ENCODE assay signal across 23 cellular contexts in genomic region chr2:190977505-190977904, GRCh38. TPM values are rescaled to one million over a fixed set of nuclear protein-coding genes. Genes with fewer than 3 reads are reported as not detected.
DNase-seq lines count a peak whose midpoint lies in the region; ATAC-seq, FAIRE-seq and TF ChIP-seq lines count a peak whose summit lies in the region.
"Had no signal": no experiment of that assay in that cellular context is flagged by ENCODE, and none has a peak within 500 bp of the region (broad histone marks: within the 10 kb centered on the region; RNA-seq: fewer than 3 reads in every experiment).

No MANE protein-coding gene starts in this region.

- H3K4me1 ChIP-seq in astrocyte (ENCODE audit: insufficient read depth, low read length) = peaks cover 20% of the 10 kb centered on the region
- H3K4me1 ChIP-seq: foreskin keratinocyte had no signal

- no peak overlapping the region for H3K9ac ChIP-seq in astrocyte (ENCODE audit: low read length)
- H3K9ac ChIP-seq: BLaER1 treated with 17β-estradiol and CSF1 and Interleukin-3, amounts not matched to agents 10 nM and 100 nM had no signal

- no peaks in the 10 kb centered on the region for H3K27me3 ChIP-seq in astrocyte (ENCODE audit: insufficient read depth, low read length)
- H3K27me3 ChIP-seq: adrenal gland; BLaER1 treated with 17β-estradiol and CSF1 and Interleukin-3, amounts not matched to agents 10 nM and 100 nM; foreskin keratinocyte; hepatocyte had no signal

- peaks cover 92% of the 10 kb centered on the region for H3K36me3 Mint-ChIP-seq in activated CD4-positive, alpha-beta T cell treated with anti-CD3 and anti-CD28 coated beads, Interleukin-2, amount 10 ng/mL, durations not matched to agents 24 days and 14 days (ENCODE audit: low read depth)
- H3K36me3 Mint-ChIP-seq in HFFc6 (ENCODE audit: low read depth) (peaks cover 74% of the 10 kb centered on the region), astrocyte (ENCODE audit: low read depth, unreplicated experiment) (peaks cover 43% of the 10 kb centered on the region), nephron (ENCODE audit: low read depth) (peaks cover 94% of the 10 kb centered on the region)

- peaks cover 49% of the 10 kb centered on the region for H3K4me1 Mint-ChIP-seq in activated CD4-positive, alpha-beta T cell treated with anti-CD3 and anti-CD28 coated beads, Interleukin-2, amount 10 ng/mL, durations not matched to agents 24 days and 14 days
- peaks cover 49% of the 10 kb centered on the region for H3K4me1 Mint-ChIP-seq in HFFc6 (ENCODE audit: low read depth)
- peaks cover 52% of the 10 kb centered on the region for H3K4me1 Mint-ChIP-seq in astrocyte (ENCODE audit: low read depth, unreplicated experiment)
- H3K4me1 Mint-ChIP-seq in nephron = peaks cover 34% of the 10 kb centered on the region

- no peak overlapping the region for H3K4me2 ChIP-seq in astrocyte (ENCODE audit: low read length)
- H3K4me2 ChIP-seq: hepatocyte had no signal

- no peak for ATAC-seq in GM21786 (IDR thresholded peaks at IDR 0.05; ENCODE audit: unreplicated experiment)
- ATAC-seq: lower lobe of right lung, sciatic nerve had no signal

- no peaks in the 10 kb centered on the region for H3K9me3 Mint-ChIP-seq in activated CD4-positive, alpha-beta T cell treated with anti-CD3 and anti-CD28 coated beads, Interleukin-2, amount 10 ng/mL, durations not matched to agents 24 days and 14 days
- H3K9me3 Mint-ChIP-seq in HFFc6 (no peaks in the 10 kb centered on the region), astrocyte (ENCODE audit: unreplicated experiment) (no peaks in the 10 kb centered on the region), nephron (no peaks in the 10 kb centered on the region)

- H3K79me2 ChIP-seq in astrocyte (ENCODE audit: insufficient read depth, low read length) = no peaks in the 10 kb centered on the region
- H3K79me2 ChIP-seq: hepatocyte had no signal

- FAIRE-seq in astrocyte (lab: Jason Lieb, UNC) = no peak
- FAIRE-seq: A204.1, G401.6, islet of Langerhans, TTC549 had no signal

- H4K20me1 ChIP-seq in astrocyte (ENCODE audit: insufficient read depth, low read length) = peaks cover 19% of the 10 kb centered on the region

- DNase-seq in activated CD4-positive, alpha-beta T cell treated with anti-CD3 and anti-CD28 coated beads, Interleukin-2, amount 10 ng/mL, durations not matched to agents 24 days and 14 days = no peak
- no peak for DNase-seq in activated CD4-positive, alpha-beta T cell treated with anti-CD3 and anti-CD28 coated beads for 4 hours
- DNase-seq in HFFc6 = no peak
- DNase-seq in astrocyte (ENCODE audit: low read depth) = no peak
- no peak for DNase-seq in glomerular visceral epithelial cell (ENCODE audit: extremely low spot score)
- DNase-seq in activated gamma-delta T cell (lab: John Stamatoyannopoulos, UW) = no peak
- DNase-seq: activated CD4-positive, alpha-beta T cell treated with anti-CD3 and anti-CD28 coated beads for 1 hour; adrenal gland; foreskin keratinocyte; IMR-90; lower lobe of right lung; NCI-H524 had no signal

- H3K9me3 ChIP-seq in astrocyte (ENCODE audit: insufficient read depth, low read depth, low read length) = no peaks in the 10 kb centered on the region
- H3K9me3 ChIP-seq: adrenal gland, lower lobe of right lung, thoracic aorta had no signal

- H2AFZ ChIP-seq in astrocyte (ENCODE audit: low read depth, low read length) = no peak overlapping the region
- H2AFZ ChIP-seq: hepatocyte had no signal

- no peak overlapping the region for H3K4me3 ChIP-seq in astrocyte (ENCODE audit: insufficient read depth, low read depth, low read length)
- H3K4me3 ChIP-seq: adrenal gland; BLaER1 treated with 17β-estradiol and CSF1 and Interleukin-3, amounts not matched to agents 10 nM and 100 nM; hepatocyte; lower lobe of right lung; thoracic aorta had no signal

- peak overlapping the region; percentile 79 for H3K27ac Mint-ChIP-seq in activated CD4-positive, alpha-beta T cell treated with anti-CD3 and anti-CD28 coated beads, Interleukin-2, amount 10 ng/mL, durations not matched to agents 24 days and 14 days
- H3K27ac Mint-ChIP-seq in HFFc6 (peak overlapping the region; percentile 81), astrocyte (ENCODE audit: unreplicated experiment) (peak overlapping the region; percentile 60), nephron (peak overlapping the region; percentile 37 to 98 (median 72))

- H3K36me3 ChIP-seq in astrocyte (ENCODE audit: insufficient read depth, low read length) = peaks cover 72% of the 10 kb centered on the region

- no peak overlapping the region for H3K27ac ChIP-seq in astrocyte (ENCODE audit: low read depth, low read length)
- H3K27ac ChIP-seq: adrenal gland, epithelial cell of prostate, foreskin keratinocyte, hepatocyte, lower lobe of right lung, thoracic aorta had no signal

- H3K4me3 Mint-ChIP-seq in activated CD4-positive, alpha-beta T cell treated with anti-CD3 and anti-CD28 coated beads, Interleukin-2, amount 10 ng/mL, durations not matched to agents 24 days and 14 days = no peak overlapping the region
- H3K4me3 Mint-ChIP-seq in HFFc6 (peak overlapping the region; percentile 51), astrocyte (ENCODE audit: unreplicated experiment) (no peak overlapping the region), nephron (peak overlapping the region in 1 of 3 experiments; percentile 16)

- H3K27me3 Mint-ChIP-seq in activated CD4-positive, alpha-beta T cell treated with anti-CD3 and anti-CD28 coated beads, Interleukin-2, amount 10 ng/mL, durations not matched to agents 24 days and 14 days = no peaks in the 10 kb centered on the region
- H3K27me3 Mint-ChIP-seq in HFFc6 (ENCODE audit: insufficient read depth) (peaks cover 10% of the 10 kb centered on the region), astrocyte (ENCODE audit: low read depth, unreplicated experiment) (no peaks in the 10 kb centered on the region), nephron (ENCODE audit: low read depth) (peaks cover 4% of the 10 kb centered on the region)

- intact Hi-C loops in activated CD4-positive, alpha-beta T cell treated with anti-CD3 and anti-CD28 coated beads, Interleukin-2, amount 10 ng/mL, durations not matched to agents 24 days and 14 days (cut with micrococcal nuclease) = no loop called here

- TF ChIP-seq CTCF in HFFc6 (IDR thresholded peaks at IDR 0.05) (no peak), astrocyte (IDR thresholded peaks at IDR 0.05; ENCODE audit: insufficient read depth, low read depth, low read length) (no peak), nephron (IDR thresholded peaks at IDR 0.05; ENCODE audit: unreplicated experiment in 3 of 3) (no peak)

RNA-seq across cellular contexts. Expression of gene STAT1, which starts 36.5 kb away (rescaled TPM):
- total RNA-seq in activated CD4-positive, alpha-beta T cell treated with anti-CD3 and anti-CD28 coated beads, Interleukin-2, amount 10 ng/mL, durations not matched to agents 24 days and 14 days = 152 and 160 TPM in 2 replicates
- total RNA-seq in HFFc6 (2021; fragmentation: NEBNext Ultra II Directional; extraction: Animal tissue kit (Norgen Biotek cat#: 25700)) = 100 to 1,000 TPM in 4 of 6 experiments, 10 to 100 TPM in 2; 91.6 to 154 (median 138) TPM
- 377 and 447 TPM in 2 replicates for total RNA-seq in astrocyte
